Comparison of ENCODE assay signal across 8 cellular contexts in genomic region chr20:675453-676314, GRCh38. TPM values are rescaled to one million over a fixed set of nuclear protein-coding genes. Genes with fewer than 3 reads are reported as not detected.
DNase-seq lines count a peak whose midpoint lies in the region; ATAC-seq, FAIRE-seq and TF ChIP-seq lines count a peak whose summit lies in the region.

SCRT2 (minus strand) TSS chr20:675802; CDS start chr20:675601, 201 bp downstream.

- H3K4me3 Mint-ChIP-seq in activated T-cell treated with anti-CD3 and anti-CD28 coated beads, Interleukin-2, amount 50 U/mL, for 72 hours = peak within 1 kb of the TSS; percentile 18 to 43
- H3K4me3 Mint-ChIP-seq in natural killer cell = no peak within 1 kb of the TSS

- peaks cover 7% of the 10 kb centered on the region for H3K4me1 Mint-ChIP-seq in activated T-cell treated with anti-CD3 and anti-CD28 coated beads, Interleukin-2, amount 50 U/mL, for 72 hours (ENCODE audit: low read depth)
- H3K4me1 Mint-ChIP-seq in natural killer cell = peaks cover 7 to 16% of the 10 kb centered on the region in 2 donors

- intact Hi-C loops in natural killer cell (cut with micrococcal nuclease) = no loop called here

- FAIRE-seq in GM12891 (lab: Jason Lieb, UNC) = no peak

- TF ChIP-seq POLR2A in GM12891 (IDR thresholded peaks at IDR 0.05; ENCODE audit: low read depth, low read length) = no peak

- peak; percentile 68 for DNase-seq in GM12891 (ENCODE audit: insufficient read length, low spot score)
- peak; percentile 31 for DNase-seq in NCI-H69 (lab: John Stamatoyannopoulos, UW)
- peak; percentile 72 to 75 for DNase-seq in activated T-cell treated with anti-CD3 and anti-CD28 coated beads, Interleukin-2, amount 50 U/mL, for 72 hours
- peak; percentile 65 for DNase-seq in fibroblast of gingiva (ENCODE audit: low read depth)
- DNase-seq in natural killer cell = peak; percentile 69
- DNase-seq in stimulated activated naive CD8-positive, alpha-beta T cell treated with anti-CD3 and anti-CD28 coated beads, Interleukin-15, Interleukin-2, amounts not matched to agents 100 U/mL and 50 U/mL, for 24 hours = peak; percentile 75

- H3K27ac Mint-ChIP-seq in activated T-cell treated with anti-CD3 and anti-CD28 coated beads, Interleukin-2, amount 50 U/mL, for 72 hours = no peak within 1 kb of the TSS
- no peak within 1 kb of the TSS for H3K27ac Mint-ChIP-seq in natural killer cell

- ATAC-seq in activated T-cell treated with anti-CD3 and anti-CD28 coated beads, Interleukin-2, amount 50 U/mL, for 72 hours (replicated peaks in 1 of 2) = peak; percentile 86 to 89
- peak; percentile 85 to 98 (median 97) for ATAC-seq in natural killer cell
- peak; percentile 60 for ATAC-seq in stimulated activated naive CD8-positive, alpha-beta T cell treated with anti-CD3 and anti-CD28 coated beads, Interleukin-15, Interleukin-2, amounts not matched to agents 100 U/mL and 50 U/mL, for 24 hours
- ATAC-seq in HG02763 (IDR thresholded peaks at IDR 0.05; ENCODE audit: unreplicated experiment) = no peak
- ATAC-seq in GM19351 (IDR thresholded peaks at IDR 0.05; ENCODE audit: unreplicated experiment) = no peak

- no peak for TF ChIP-seq CTCF in natural killer cell (IDR thresholded peaks at IDR 0.05)

- peaks cover 63% of the 10 kb centered on the region for H3K27me3 Mint-ChIP-seq in activated T-cell treated with anti-CD3 and anti-CD28 coated beads, Interleukin-2, amount 50 U/mL, for 72 hours (ENCODE audit: low read depth)
- H3K27me3 Mint-ChIP-seq in natural killer cell (ENCODE audit: low read depth in 2 of 2) = peaks cover 52 to 59% of the 10 kb centered on the region in 2 donors

- peaks cover 0 to 4% of the 10 kb centered on the region in 2 donors for H3K36me3 Mint-ChIP-seq in activated T-cell treated with anti-CD3 and anti-CD28 coated beads, Interleukin-2, amount 50 U/mL, for 72 hours (ENCODE audit: insufficient read depth in 2 of 2)
- H3K36me3 Mint-ChIP-seq in natural killer cell = no peaks in the 10 kb centered on the region

- H3K9me3 Mint-ChIP-seq in activated T-cell treated with anti-CD3 and anti-CD28 coated beads, Interleukin-2, amount 50 U/mL, for 72 hours = no peaks in the 10 kb centered on the region
- no peaks in the 10 kb centered on the region for H3K9me3 Mint-ChIP-seq in natural killer cell

TF ChIP-seq in GM12891, 5 proteins besides CTCF, POLR2A, EP300 and RAD21:
- TF ChIP-seq POLR2AphosphoS5 (IDR thresholded peaks at IDR 0.05; ENCODE audit: low read depth, low read length) = no peak
- no peak for TF ChIP-seq POU2F2 (IDR thresholded peaks at IDR 0.05; ENCODE audit: low read depth, low read length)
- TF ChIP-seq SPI1 (IDR thresholded peaks at IDR 0.05; ENCODE audit: low read depth, low read length) = no peak
- no peak for TF ChIP-seq PAX5 (IDR thresholded peaks at IDR 0.05; ENCODE audit: insufficient read depth, low read length, severe bottlenecking)
- no peak for TF ChIP-seq TAF1 (IDR thresholded peaks at IDR 0.05; ENCODE audit: low read depth, low read length)
TF ChIP-seq in GM12891: peak in this region for 0.

RNA-seq across cellular contexts. Expression of gene SCRT2, which starts in this region (rescaled TPM):
- polyA plus RNA-seq in GM12891 (2012; ENCODE audit: low read depth, missing spikeins) = not detected
- not detected for total RNA-seq in activated T-cell treated with anti-CD3 and anti-CD28 coated beads, Interleukin-2, amount 50 U/mL, for 72 hours
- not detected for total RNA-seq in natural killer cell

Comparison
In these comparisons a context has a peak if more than half of its experiments do, and no peak if none do; other contexts are left out.
1. Peak in DNase-seq and ATAC-seq in activated T-cell treated with anti-CD3 and anti-CD28 coated beads, Interleukin-2, amount 50 U/mL, for 72 hours; RNA of the gene not detected or under 1 TPM.
2. Peak in DNase-seq and ATAC-seq in natural killer cell; RNA of the gene not detected or under 1 TPM.